In genomic region chr3:65889707-65890099, GRCh38 we compare ENCODE assay signal across 17 cellular contexts.
DNase-seq lines count a peak whose midpoint lies in the region; ATAC-seq, FAIRE-seq and TF ChIP-seq lines count a peak whose summit lies in the region.
"Had no signal": no experiment of that assay in that cellular context is flagged by ENCODE, and none has a peak within 500 bp of the region (broad histone marks: within the 10 kb centered on the region; RNA-seq: fewer than 3 reads in every experiment).

No MANE protein-coding gene starts in this region.

- TF ChIP-seq POLR2A in A549 (IDR thresholded peaks at IDR 0.05; ENCODE audit: low read length) (no peak), breast epithelium (IDR thresholded peaks at IDR 0.05) (no peak)

- POLR2A ChIA-PET in A549 (lab: Yijun Ruan, JAX): no interaction called here

- TF ChIP-seq CTCF in A549 (IDR thresholded peaks at IDR 0.05) (no peak), KMS-11 (conservative IDR thresholded peaks at IDR 0.05; ENCODE audit: low read depth, low read length) (no peak), breast epithelium (IDR thresholded peaks at IDR 0.05) (no peak), nephron (IDR thresholded peaks at IDR 0.05; ENCODE audit: unreplicated experiment in 3 of 3) (no peak), neural progenitor cell (IDR thresholded peaks at IDR 0.05) (no peak)

- H3K9me3 ChIP-seq in A549 (no peaks in the 10 kb centered on the region), breast epithelium (no peaks in the 10 kb centered on the region), neural progenitor cell (ENCODE audit: low read depth) (no peaks in the 10 kb centered on the region)

- no peak overlapping the region for H3K4me3 ChIP-seq in A549
- no peak overlapping the region for H3K4me3 ChIP-seq in KMS-11 (IDR thresholded peaks at IDR 0.05; ENCODE audit: insufficient read depth, low read depth, low read length)
- H3K4me3 ChIP-seq in breast epithelium: no peak overlapping the region
- no peak overlapping the region for H3K4me3 ChIP-seq in neural progenitor cell
- H3K4me3 ChIP-seq: lung had no signal

- ATAC-seq in A549 (peak; percentile 49 to 54; a peak in 4 of 6 replicates), GM21786 (IDR thresholded peaks at IDR 0.05; ENCODE audit: unreplicated experiment) (no peak)
- ATAC-seq: naive thymus-derived CD4-positive, alpha-beta T cell had no signal

- H4K20me1 ChIP-seq in KMS-11 (ENCODE audit: insufficient read depth): no peaks in the 10 kb centered on the region
- peaks cover 15% of the 10 kb centered on the region for H4K20me1 ChIP-seq in neural progenitor cell (ENCODE audit: low read depth)

- no peaks in the 10 kb centered on the region for H3K36me3 ChIP-seq in KMS-11 (ENCODE audit: insufficient read depth)
- no peaks in the 10 kb centered on the region for H3K36me3 ChIP-seq in breast epithelium
- no peaks in the 10 kb centered on the region for H3K36me3 ChIP-seq in neural progenitor cell

- H3K4me1 ChIP-seq in A549 (peaks cover 17% of the 10 kb centered on the region), KMS-11 (ENCODE audit: low read depth, poor library complexity, severe bottlenecking) (peaks cover 42% of the 10 kb centered on the region), breast epithelium (no peaks in the 10 kb centered on the region), neural progenitor cell (peaks cover 11% of the 10 kb centered on the region)

- TF ChIP-seq RAD21 in A549 (conservative IDR thresholded peaks at IDR 0.05 in 1 of 2, IDR thresholded peaks at IDR 0.05 in 1 of 2): no peak

- no peaks in the 10 kb centered on the region for H3K27me3 Mint-ChIP-seq in nephron (ENCODE audit: low read depth)
- no peaks in the 10 kb centered on the region for H3K27me3 Mint-ChIP-seq in neural progenitor cell (ENCODE audit: insufficient read depth, low read depth)
- H3K27me3 Mint-ChIP-seq: CD4-positive, CD25-positive, alpha-beta regulatory T cell; IgD-negative memory B cell had no signal

- 0 out of 2 replicates have a peak, but pooled peaks cover 7% of the 10 kb centered on the region for H3K79me2 ChIP-seq in KMS-11 (ENCODE audit: insufficient read depth, low read depth)
- peaks cover 75% of the 10 kb centered on the region for H3K79me2 ChIP-seq in neural progenitor cell (ENCODE audit: low read depth)

- DNase-seq in A549 (ENCODE audit: low read depth in 1 of 2, low spot score in 1 of 2) (peak in 1 of 2 experiments; percentile 3), breast epithelium (ENCODE audit: low spot score in 2 of 2) (no peak), neural progenitor cell (ENCODE audit: low spot score) (no peak), AG08395 (ENCODE audit: low spot score) (no peak), NCI-H82 (lab: John Stamatoyannopoulos, UW) (no peak)
- DNase-seq: activated CD4-positive, alpha-beta T cell treated with anti-CD3 and anti-CD28 coated beads, Interleukin-2, amount 50 U/mL, for 1 hour; activated naive CD4-positive, alpha-beta T cell; CD4-positive, CD25-positive, alpha-beta regulatory T cell; naive thymus-derived CD4-positive, alpha-beta T cell; NCI-H187 treated with DMSO at 0.1 percent for 48 hours; stimulated activated CD4-positive, alpha-beta T cell treated with anti-CD3 and anti-CD28 coated beads, Interleukin-12 subunit alpha, Interleukin-12 subunit beta, amount 100 ng/mL, for 4 hours had no signal

- no peak for FAIRE-seq in A549 (lab: Jason Lieb, UNC)
- FAIRE-seq: colon had no signal

- peak overlapping the region; percentile 13 to 71 (median 57) for H3K27ac Mint-ChIP-seq in nephron
- H3K27ac Mint-ChIP-seq in neural progenitor cell: no peak overlapping the region
- H3K27ac Mint-ChIP-seq: CD4-positive, CD25-positive, alpha-beta regulatory T cell; IgD-negative memory B cell; naive thymus-derived CD4-positive, alpha-beta T cell had no signal

- intact Hi-C loops in breast epithelium (cut with DNase I; ENCODE audit: low total_unique reads): no loop called here

- H3K4me2 ChIP-seq in A549: peak overlapping the region; percentile 69
- H3K4me2 ChIP-seq in KMS-11: peak overlapping the region; percentile 84
- no peak overlapping the region for H3K4me2 ChIP-seq in neural progenitor cell

- H3K27me3 ChIP-seq in KMS-11 (ENCODE audit: insufficient read depth, low read depth): no peaks in the 10 kb centered on the region
- no peaks in the 10 kb centered on the region for H3K27me3 ChIP-seq in breast epithelium
- no peaks in the 10 kb centered on the region for H3K27me3 ChIP-seq in neural progenitor cell

- no peak for TF ChIP-seq EP300 in A549 (IDR thresholded peaks at IDR 0.05)

- H3K9me3 Mint-ChIP-seq in nephron (no peaks in the 10 kb centered on the region), neural progenitor cell (peaks cover 2% of the 10 kb centered on the region)

- H3K4me1 Mint-ChIP-seq in nephron (peaks cover 13% of the 10 kb centered on the region), neural progenitor cell (no peaks in the 10 kb centered on the region)
- H3K4me1 Mint-ChIP-seq: CD4-positive, CD25-positive, alpha-beta regulatory T cell; IgD-negative memory B cell; naive thymus-derived CD4-positive, alpha-beta T cell had no signal

- 89% methylated on average over 3 of the region's 3 CpGs for WGBS in A549 (ENCODE audit: missing lambda C conversion rate)

- H3K27ac ChIP-seq in A549 (peak overlapping the region; percentile 45 to 75; a peak in 3 of 6 replicates), KMS-11 (peak overlapping the region; percentile 81), breast epithelium (peak overlapping the region; percentile 50 to 70), neural progenitor cell (no peak overlapping the region)

- H3K9ac ChIP-seq in KMS-11: no peak overlapping the region
- no peak overlapping the region for H3K9ac ChIP-seq in neural progenitor cell

- H3K36me3 Mint-ChIP-seq in nephron (ENCODE audit: low read depth) (peaks cover 4% of the 10 kb centered on the region), neural progenitor cell (no peaks in the 10 kb centered on the region)
- H3K36me3 Mint-ChIP-seq: CD4-positive, CD25-positive, alpha-beta regulatory T cell; IgD-negative memory B cell; naive thymus-derived CD4-positive, alpha-beta T cell had no signal

- H3F3A ChIP-seq in neural progenitor cell (ENCODE audit: low read depth): peaks cover 13% of the 10 kb centered on the region

- CTCF ChIA-PET in A549 (lab: Yijun Ruan, JAX): interaction anchor here (0.5 to 1.2 kb wide), 3 partner anchors 14 to 56 kb away, joined by 3 read pairs; no protein-coding TSS in a partner anchor

- H3K4me3 Mint-ChIP-seq in nephron (no peak overlapping the region), neural progenitor cell (no peak overlapping the region)
- H3K4me3 Mint-ChIP-seq: CD4-positive, CD25-positive, alpha-beta regulatory T cell; IgD-negative memory B cell; naive thymus-derived CD4-positive, alpha-beta T cell had no signal

- no peak overlapping the region for H2AFZ ChIP-seq in KMS-11 (ENCODE audit: low read depth)
- no peak overlapping the region for H2AFZ ChIP-seq in neural progenitor cell (replicated peaks)

TF ChIP-seq in A549, 52 proteins besides CTCF, POLR2A, EP300 and RAD21:
- TF ChIP-seq FOSB (CRISPR knock-in tag; IDR thresholded peaks at IDR 0.05) (no peak), RNF2 (IDR thresholded peaks at IDR 0.05; ENCODE audit: borderline replicate concordance, low read depth) (no peak), FOSL2 (IDR thresholded peaks at IDR 0.05) (no peak), FOSL2 (CRISPR knock-in tag; IDR thresholded peaks at IDR 0.05) (no peak), ZFP36 (IDR thresholded peaks at IDR 0.05; ENCODE audit: borderline replicate concordance, partially characterized antibody) (no peak), SREBF2 (IDR thresholded peaks at IDR 0.05) (no peak), ATOH8 (CRISPR knock-in tag; IDR thresholded peaks at IDR 0.05; ENCODE audit: low read depth) (no peak), MAX (IDR thresholded peaks at IDR 0.05) (no peak), EHMT2 (IDR thresholded peaks at IDR 0.05; ENCODE audit: low read depth) (no peak), NFE2L2 (conservative IDR thresholded peaks at IDR 0.05; ENCODE audit: low read length) (no peak), POLR2AphosphoS2 (conservative IDR thresholded peaks at IDR 0.05; ENCODE audit: low read length) (no peak), E2F6 (IDR thresholded peaks at IDR 0.05; ENCODE audit: borderline replicate concordance, low read depth) (no peak), CEBPB (IDR thresholded peaks at IDR 0.05) (no peak)
TF ChIP-seq in A549: peak in this region for 0.
